ENCODE assay signal across 25 cellular contexts in the genomic region with DNA sequence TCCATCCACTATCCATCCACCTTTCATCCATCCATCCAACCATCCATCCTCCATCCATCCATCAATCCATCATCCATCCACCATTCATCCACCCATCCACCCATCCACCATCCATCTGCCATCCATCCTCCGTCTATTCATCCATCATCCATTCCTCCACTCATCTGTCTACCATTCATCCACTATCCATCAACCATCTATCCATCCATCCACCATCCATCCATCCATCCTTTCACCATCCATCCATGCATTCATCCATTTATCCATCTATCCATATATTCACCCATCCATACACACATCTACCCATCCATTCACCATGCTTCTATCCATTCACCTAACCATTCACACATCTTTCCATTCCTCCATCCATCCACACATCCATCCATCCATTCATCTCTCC.
"Had no signal": no experiment of that assay in that cellular context is flagged by ENCODE, and none has a peak within 500 bp of the region (broad histone marks: within the 10 kb centered on the region; RNA-seq: fewer than 3 reads in every experiment).

No MANE protein-coding gene starts in this region.

- H3K36me3 Mint-ChIP-seq: mesothelial cell of epicardium; naive B cell; natural killer cell; neural progenitor cell; stimulated activated naive B cell treated with anti-CD40 and anti-IgM and Interleukin-4, amounts not matched to agents 10 μg/mL and 1 μg/mL and 100 μg/mL, for 72 hours had no signal

- H3K36me3 ChIP-seq: left ventricle myocardium inferior, neural progenitor cell, ovary, right atrium auricular region, stomach, thyroid gland, transverse colon, upper lobe of left lung had no signal

- FAIRE-seq: kidney, urothelium cell line had no signal

- H3K9me3 Mint-ChIP-seq: mesothelial cell of epicardium, natural killer cell, nephron progenitor cell, neural progenitor cell had no signal

- DNase-seq: hippocampal formation; kidney; left ventricle myocardium inferior; naive B cell; natural killer cell; ovary; stimulated activated CD4-positive, alpha-beta T cell treated with anti-CD3 and anti-CD28 coated beads, Interleukin-12 subunit alpha, Interleukin-12 subunit beta, amount 100 ng/mL, for 4 hours; stimulated activated CD4-positive, alpha-beta T cell treated with anti-CD3 and anti-CD28 coated beads, Interleukin-2, amount 100 ng/mL, for 24 hours; stimulated activated CD4-positive, alpha-beta T cell treated with anti-CD3 and anti-CD28 coated beads, Interleukin-4, amount 100 ng/mL, for 1 hour; stimulated activated naive B cell treated with anti-CD40 and anti-IgM and Interleukin-4, amounts not matched to agents 10 μg/mL and 1 μg/mL and 100 μg/mL, for 72 hours; stimulated activated naive CD8-positive, alpha-beta T cell treated with anti-CD3 and anti-CD28 coated beads, Interleukin-15, Interleukin-2, amounts not matched to agents 100 U/mL and 50 U/mL, for 24 hours; stomach; testis; thyroid gland; transverse colon; upper lobe of left lung had no signal

- H3K27ac Mint-ChIP-seq: mesothelial cell of epicardium; naive B cell; natural killer cell; nephron progenitor cell; neural progenitor cell; progenitor cell of endocrine pancreas; stimulated activated naive B cell treated with anti-CD40 and anti-IgM and Interleukin-4, amounts not matched to agents 10 μg/mL and 1 μg/mL and 100 μg/mL, for 72 hours had no signal

- H3K4me3 Mint-ChIP-seq: mesothelial cell of epicardium; naive B cell; natural killer cell; nephron progenitor cell; neural progenitor cell; stimulated activated naive B cell treated with anti-CD40 and anti-IgM and Interleukin-4, amounts not matched to agents 10 μg/mL and 1 μg/mL and 100 μg/mL, for 72 hours had no signal

- ATAC-seq: natural killer cell; sciatic nerve; stimulated activated naive B cell treated with anti-CD40 and anti-IgM and Interleukin-4, amounts not matched to agents 10 μg/mL and 1 μg/mL and 100 μg/mL, for 72 hours; stimulated activated naive CD8-positive, alpha-beta T cell treated with anti-CD3 and anti-CD28 coated beads, Interleukin-15, Interleukin-2, amounts not matched to agents 100 U/mL and 50 U/mL, for 24 hours had no signal

- H3K4me3 ChIP-seq: left ventricle myocardium inferior, lung, neural progenitor cell, ovary, right atrium auricular region, skin epidermis, stomach, testis, thyroid gland, transverse colon, upper lobe of left lung had no signal

- H3K9me3 ChIP-seq: ovary, testis, thyroid gland, transverse colon, upper lobe of left lung had no signal

- H3K27me3 Mint-ChIP-seq: stimulated activated naive B cell treated with anti-CD40 and anti-IgM and Interleukin-4, amounts not matched to agents 10 μg/mL and 1 μg/mL and 100 μg/mL, for 72 hours had no signal

- H3K27me3 ChIP-seq: ovary, right atrium auricular region, testis, thyroid gland, transverse colon, upper lobe of left lung had no signal

- H3K27ac ChIP-seq: left ventricle myocardium inferior, neural progenitor cell, ovary, right atrium auricular region, skin epidermis, stomach, testis, thyroid gland, transverse colon, upper lobe of left lung had no signal

- H3K4me1 Mint-ChIP-seq: mesothelial cell of epicardium; naive B cell; natural killer cell; nephron progenitor cell; neural progenitor cell; stimulated activated naive B cell treated with anti-CD40 and anti-IgM and Interleukin-4, amounts not matched to agents 10 μg/mL and 1 μg/mL and 100 μg/mL, for 72 hours had no signal

- H3K4me1 ChIP-seq: left ventricle myocardium inferior, neural progenitor cell, right atrium auricular region, stomach, testis, thyroid gland, transverse colon, upper lobe of left lung had no signal
